ENCODE assay signal across 9 cellular contexts in genomic region chr17:82419471-82419995, GRCh38. TPM values are rescaled to one million over a fixed set of nuclear protein-coding genes. Genes with fewer than 3 reads are reported as not detected.
A peak's percentile ranks its signal among the peaks of the same experiment; 100 is the strongest.
DNase-seq lines count a peak whose midpoint lies in the region; ATAC-seq and TF ChIP-seq lines count a peak whose summit lies in the region.
"Had no signal": no experiment of that assay in that cellular context is flagged by ENCODE, and none has a peak within 500 bp of the region (broad histone marks: within the 10 kb centered on the region; RNA-seq: fewer than 3 reads in every experiment).

No MANE protein-coding gene starts in this region.

- peak overlapping the region; percentile 32 to 68 for H3K9ac ChIP-seq in liver (ENCODE audit: low read depth in 1 of 2, low read length in 2 of 2)

- intact Hi-C loops in left ventricle myocardium inferior (cut with micrococcal nuclease) = no loop called here
- intact Hi-C loops in Right ventricle myocardium superior (cut with DNase I) = no loop called here
- intact Hi-C loops in activated T-helper 1 cell treated with anti-CD3 and anti-CD28 coated beads, Interleukin-12 subunit alpha, Interleukin-12 subunit beta, Interleukin-2, Interleukin-4 antibody, amounts not matched to agents 30 ng/mL and 10 ng/mL and 1 ng/mL, durations not matched to agents 14 hours and 24 hours and 36 hours (cut with micrococcal nuclease) = loop anchor here (1.0 to 5.0 kb wide), 4 partner anchors 39 to 229 kb away; partner anchors contain the start of genes NARF, SLC16A3 and WDR45B
- intact Hi-C loops in cardiac septum (cut with DNase I) = no loop called here

- H3K4me1 ChIP-seq in left ventricle myocardium inferior (peaks cover 25% of the 10 kb centered on the region), liver (ENCODE audit: control insufficient read depth in 4 of 4, insufficient read depth in 4 of 4, low read length in 3 of 4) (peaks cover 0 to 20% (median 15%) of the 10 kb centered on the region in 4 donors)

- H3K27me3 Mint-ChIP-seq in activated T-helper 1 cell treated with anti-CD3 and anti-CD28 coated beads, Interleukin-12 subunit alpha, Interleukin-12 subunit beta, Interleukin-2, Interleukin-4 antibody, amounts not matched to agents 30 ng/mL and 10 ng/mL and 1 ng/mL, durations not matched to agents 14 hours and 24 hours and 36 hours (ENCODE audit: insufficient read depth) = no peaks in the 10 kb centered on the region

- peak overlapping the region; percentile 82 for H3K4me3 Mint-ChIP-seq in activated T-helper 1 cell treated with anti-CD3 and anti-CD28 coated beads, Interleukin-12 subunit alpha, Interleukin-12 subunit beta, Interleukin-2, Interleukin-4 antibody, amounts not matched to agents 30 ng/mL and 10 ng/mL and 1 ng/mL, durations not matched to agents 14 hours and 24 hours and 36 hours

- whole genome bisulfite sequencing in liver = 71% methylated on average over 3 of the region's 3 CpGs

- H3K27ac ChIP-seq in left ventricle myocardium inferior (replicated peaks) (peak overlapping the region; percentile 96), liver (ENCODE audit: low read depth in 1 of 2, low read length in 2 of 2) (peak overlapping the region in 1 of 2 donors; percentile 13)

- H3K9me3 Mint-ChIP-seq in activated T-helper 1 cell treated with anti-CD3 and anti-CD28 coated beads, Interleukin-12 subunit alpha, Interleukin-12 subunit beta, Interleukin-2, Interleukin-4 antibody, amounts not matched to agents 30 ng/mL and 10 ng/mL and 1 ng/mL, durations not matched to agents 14 hours and 24 hours and 36 hours = no peaks in the 10 kb centered on the region

- H3K27me3 ChIP-seq in left ventricle myocardium inferior (ENCODE audit: low read depth) = no peaks in the 10 kb centered on the region
- H3K27me3 ChIP-seq in liver (ENCODE audit: control insufficient read depth in 4 of 4, insufficient read depth in 4 of 4, low read length in 3 of 4) = no peaks in the 10 kb centered on the region

- peak overlapping the region; percentile 61 for H3K27ac Mint-ChIP-seq in activated T-helper 1 cell treated with anti-CD3 and anti-CD28 coated beads, Interleukin-12 subunit alpha, Interleukin-12 subunit beta, Interleukin-2, Interleukin-4 antibody, amounts not matched to agents 30 ng/mL and 10 ng/mL and 1 ng/mL, durations not matched to agents 14 hours and 24 hours and 36 hours

- H3K36me3 ChIP-seq in left ventricle myocardium inferior = peaks cover 17% of the 10 kb centered on the region
- H3K36me3 ChIP-seq in liver (ENCODE audit: control insufficient read depth in 4 of 4, insufficient read depth in 3 of 4, low read depth in 1 of 4, low read length in 3 of 4) = peaks cover 0 to 2% (median 0%) of the 10 kb centered on the region in 4 donors

- TF ChIP-seq CTCF in left ventricle myocardium inferior (IDR thresholded peaks at IDR 0.05; ENCODE audit: borderline replicate concordance) (no peak), liver (IDR thresholded peaks at IDR 0.05; ENCODE audit: low read depth, low read length, missing input control) (no peak), GM13977 (IDR thresholded peaks at IDR 0.05; ENCODE audit: extremely low read depth, insufficient read depth, missing control alignments) (no peak)

- DNase-seq in left ventricle myocardium inferior = no peak
- no peak for DNase-seq in Right ventricle myocardium superior
- DNase-seq in activated T-helper 1 cell treated with anti-CD3 and anti-CD28 coated beads, Interleukin-12 subunit alpha, Interleukin-12 subunit beta, Interleukin-2, Interleukin-4 antibody, amounts not matched to agents 30 ng/mL and 10 ng/mL and 1 ng/mL, durations not matched to agents 14 hours and 24 hours and 36 hours (ENCODE audit: low spot score) = no peak
- no peak for DNase-seq in stimulated activated naive CD4-positive, alpha-beta T cell (lab: John Stamatoyannopoulos, UW)
- no peak for DNase-seq in GM13977 (ENCODE audit: low spot score)
- DNase-seq in cardiac septum (ENCODE audit: low spot score) = no peak
- no peak for DNase-seq in NCI-H1694 (lab: John Stamatoyannopoulos, UW)
- DNase-seq: GF-D8 had no signal

- H3K36me3 Mint-ChIP-seq in activated T-helper 1 cell treated with anti-CD3 and anti-CD28 coated beads, Interleukin-12 subunit alpha, Interleukin-12 subunit beta, Interleukin-2, Interleukin-4 antibody, amounts not matched to agents 30 ng/mL and 10 ng/mL and 1 ng/mL, durations not matched to agents 14 hours and 24 hours and 36 hours (ENCODE audit: low read depth) = peaks cover 29% of the 10 kb centered on the region

- H3K9me3 ChIP-seq in left ventricle myocardium inferior (replicated peaks) = peaks cover 11% of the 10 kb centered on the region
- H3K9me3 ChIP-seq in liver (ENCODE audit: control insufficient read depth in 4 of 4, low read length in 3 of 4) = no peaks in the 10 kb centered on the region

- peaks cover 22% of the 10 kb centered on the region for H3K4me1 Mint-ChIP-seq in activated T-helper 1 cell treated with anti-CD3 and anti-CD28 coated beads, Interleukin-12 subunit alpha, Interleukin-12 subunit beta, Interleukin-2, Interleukin-4 antibody, amounts not matched to agents 30 ng/mL and 10 ng/mL and 1 ng/mL, durations not matched to agents 14 hours and 24 hours and 36 hours (ENCODE audit: low read depth)

- no peak for ATAC-seq in Right ventricle myocardium superior (ENCODE audit: poor library complexity)

- in situ Hi-C loops in GM13977 (cut with MboI; ENCODE audit: low pct_unique_long_range_greater_than_20kb, low sequenced_read_pairs, unreplicated experiment) = no loop called here

- no peak for TF ChIP-seq RAD21 in liver (IDR thresholded peaks at IDR 0.05)

- H3K4me3 ChIP-seq in left ventricle myocardium inferior (peak overlapping the region; percentile 86), liver (ENCODE audit: low read depth in 1 of 3, low read length in 3 of 3) (peak overlapping the region; percentile 85 to 99 (median 87))

TF ChIP-seq in liver, 16 proteins besides CTCF, POLR2A, EP300 and RAD21 (continues in another document):
- TF ChIP-seq YY1 (IDR thresholded peaks at IDR 0.05) (no peak), MAX (IDR thresholded peaks at IDR 0.05) (no peak), HNF4A (conservative IDR thresholded peaks at IDR 0.05) (no peak), ATF3 (IDR thresholded peaks at IDR 0.05) (no peak), TAF1 (conservative IDR thresholded peaks at IDR 0.05) (no peak), HNF4G (IDR thresholded peaks at IDR 0.05) (no peak), FOXA2 (IDR thresholded peaks at IDR 0.05) (no peak), RXRA (IDR thresholded peaks at IDR 0.05) (no peak), FOXA1 (IDR thresholded peaks at IDR 0.05) (no peak), JUND (IDR thresholded peaks at IDR 0.05) (no peak), SP1 (IDR thresholded peaks at IDR 0.05) (no peak)

RNA-seq across cellular contexts. Expression of gene OGFOD3, which starts 1.1 kb away (rescaled TPM):
- total RNA-seq in left ventricle myocardium inferior (28.0 TPM), Right ventricle myocardium superior (29.9 TPM), liver (10 to 100 TPM; 16.1 to 23.2 TPM), cardiac septum (31.3 TPM)
- total RNA-seq in activated T-helper 1 cell treated with anti-CD3 and anti-CD28 coated beads, Interleukin-12 subunit alpha, Interleukin-12 subunit beta, Interleukin-2, Interleukin-4 antibody, amounts not matched to agents 30 ng/mL and 10 ng/mL and 1 ng/mL, durations not matched to agents 14 hours and 24 hours and 36 hours = 28.7 and 34.7 TPM in 2 replicates
- polyA plus RNA-seq in liver = 10 to 100 TPM; 15.0 to 20.9 TPM

RNA-seq across cellular contexts. Expression of gene HEXD, which starts 1.4 kb away (rescaled TPM):
- total RNA-seq in left ventricle myocardium inferior = 14.1 TPM
- 14.8 TPM for total RNA-seq in Right ventricle myocardium superior
- total RNA-seq in activated T-helper 1 cell treated with anti-CD3 and anti-CD28 coated beads, Interleukin-12 subunit alpha, Interleukin-12 subunit beta, Interleukin-2, Interleukin-4 antibody, amounts not matched to agents 30 ng/mL and 10 ng/mL and 1 ng/mL, durations not matched to agents 14 hours and 24 hours and 36 hours = 30.5 and 33.0 TPM in 2 replicates
- 10 to 100 TPM in 1 of 2 donors, 1 to 10 TPM in 1; 9.7 to 19.9 TPM for total RNA-seq in liver
- 10 to 100 TPM in 1 of 2 donors, 1 to 10 TPM in 1; 5.6 to 14.7 TPM for polyA plus RNA-seq in liver
- total RNA-seq in cardiac septum = 14.3 TPM

RNA-seq across cellular contexts. Expression of gene CYBC1, which starts 31.0 kb away (rescaled TPM):
- 23.8 TPM for total RNA-seq in left ventricle myocardium inferior
- total RNA-seq in Right ventricle myocardium superior = 26.6 TPM
- total RNA-seq in activated T-helper 1 cell treated with anti-CD3 and anti-CD28 coated beads, Interleukin-12 subunit alpha, Interleukin-12 subunit beta, Interleukin-2, Interleukin-4 antibody, amounts not matched to agents 30 ng/mL and 10 ng/mL and 1 ng/mL, durations not matched to agents 14 hours and 24 hours and 36 hours = 253 and 257 TPM in 2 replicates
- total RNA-seq in liver = 10 to 100 TPM; 25.9 to 44.0 TPM
- 10 to 100 TPM; 23.2 to 45.6 TPM for polyA plus RNA-seq in liver
- 37.4 TPM for total RNA-seq in cardiac septum

RNA-seq across cellular contexts. Expression of gene NARF, which starts 39.0 kb away (rescaled TPM):
- total RNA-seq in left ventricle myocardium inferior = 69.2 TPM
- total RNA-seq in Right ventricle myocardium superior = 73.4 TPM
- 99.0 and 103 TPM in 2 replicates for total RNA-seq in activated T-helper 1 cell treated with anti-CD3 and anti-CD28 coated beads, Interleukin-12 subunit alpha, Interleukin-12 subunit beta, Interleukin-2, Interleukin-4 antibody, amounts not matched to agents 30 ng/mL and 10 ng/mL and 1 ng/mL, durations not matched to agents 14 hours and 24 hours and 36 hours
- 10 to 100 TPM; 24.8 to 87.5 TPM for total RNA-seq in liver
- 10 to 100 TPM; 19.8 to 27.6 TPM for polyA plus RNA-seq in liver
- total RNA-seq in cardiac septum = 49.8 TPM

RNA-seq across cellular contexts. Expression of gene UTS2R, which starts 48.0 kb away (rescaled TPM):
- 1.4 TPM for total RNA-seq in left ventricle myocardium inferior
- total RNA-seq in Right ventricle myocardium superior = 0.81 TPM
- total RNA-seq in activated T-helper 1 cell treated with anti-CD3 and anti-CD28 coated beads, Interleukin-12 subunit alpha, Interleukin-12 subunit beta, Interleukin-2, Interleukin-4 antibody, amounts not matched to agents 30 ng/mL and 10 ng/mL and 1 ng/mL, durations not matched to agents 14 hours and 24 hours and 36 hours = 0.20 TPM in 1 of 2 replicates, not detected in the other
- not detected for total RNA-seq in liver
- polyA plus RNA-seq in liver = not detected
- 0.51 TPM for total RNA-seq in cardiac septum
